In the genomic region with DNA sequence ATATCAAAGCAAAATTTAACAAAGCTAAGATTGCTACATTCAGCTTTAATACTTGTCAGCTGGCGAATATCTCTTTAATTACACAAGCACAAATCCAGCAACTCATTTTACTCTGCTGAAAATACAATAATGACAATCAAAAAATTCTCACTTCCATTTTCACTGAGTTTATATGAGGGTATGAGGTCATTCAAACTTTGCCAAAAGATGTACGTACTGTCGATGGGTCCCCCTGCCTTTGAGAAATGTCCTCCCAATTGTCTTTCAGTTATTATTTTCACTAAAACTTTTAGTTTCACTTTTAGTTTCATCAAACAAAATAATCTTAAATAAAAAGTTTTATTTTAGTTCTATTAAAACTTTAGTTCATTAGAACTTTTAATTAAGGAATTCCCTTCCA, we compare ENCODE assay signal across 29 cellular contexts.
DNase-seq lines count a peak whose midpoint lies in the region; ATAC-seq, FAIRE-seq and TF ChIP-seq lines count a peak whose summit lies in the region.
"Had no signal": no experiment of that assay in that cellular context is flagged by ENCODE, and none has a peak within 500 bp of the region (broad histone marks: within the 10 kb centered on the region; RNA-seq: fewer than 3 reads in every experiment).

No MANE protein-coding gene starts in this region.

- H3K9ac ChIP-seq in Karpas-422 (ENCODE audit: low read length) (no peak overlapping the region), GM12878 (ENCODE audit: control insufficient read depth, insufficient read depth, low read length) (no peak overlapping the region)
- H3K9ac ChIP-seq: parathyroid adenoma had no signal

- H3K36me3 Mint-ChIP-seq in activated CD4-positive, alpha-beta T cell treated with anti-CD3 and anti-CD28 coated beads, Interleukin-2, amount 10 ng/mL, durations not matched to agents 7 days and 5 days (ENCODE audit: low read depth): no peaks in the 10 kb centered on the region
- no peaks in the 10 kb centered on the region for H3K36me3 Mint-ChIP-seq in activated CD4-positive, alpha-beta T cell treated with anti-CD3 and anti-CD28 coated beads for 36 hours (ENCODE audit: low read depth)
- peaks cover 15% of the 10 kb centered on the region for H3K36me3 Mint-ChIP-seq in natural killer cell treated with Interleukin-12 subunit alpha and Interleukin-12 subunit beta and Interleukin-15 and Interleukin-18, amount 100 ng/mL, for 72 hours
- H3K36me3 Mint-ChIP-seq: brain; CD8-positive, alpha-beta T cell; type B pancreatic cell had no signal

- peak overlapping the region; percentile 16 for H3K4me3 Mint-ChIP-seq in activated CD4-positive, alpha-beta T cell treated with anti-CD3 and anti-CD28 coated beads, Interleukin-2, amount 10 ng/mL, durations not matched to agents 7 days and 5 days
- H3K4me3 Mint-ChIP-seq in activated CD4-positive, alpha-beta T cell treated with anti-CD3 and anti-CD28 coated beads for 36 hours: no peak overlapping the region
- peak overlapping the region; percentile 63 for H3K4me3 Mint-ChIP-seq in natural killer cell treated with Interleukin-12 subunit alpha and Interleukin-12 subunit beta and Interleukin-15 and Interleukin-18, amount 100 ng/mL, for 72 hours
- H3K4me3 Mint-ChIP-seq: activated naive CD4-positive, alpha-beta T cell treated with anti-CD3 and anti-CD28 coated beads for 36 hours; brain; CD8-positive, alpha-beta T cell; neural crest cell; type B pancreatic cell had no signal

- no peak overlapping the region for H2AFZ ChIP-seq in Karpas-422 (ENCODE audit: low read length)
- no peak overlapping the region for H2AFZ ChIP-seq in GM12878 (ENCODE audit: control insufficient read depth, low read depth, low read length)
- H2AFZ ChIP-seq: parathyroid adenoma had no signal

- peaks cover 5% of the 10 kb centered on the region for H3K4me1 Mint-ChIP-seq in activated CD4-positive, alpha-beta T cell treated with anti-CD3 and anti-CD28 coated beads, Interleukin-2, amount 10 ng/mL, durations not matched to agents 7 days and 5 days
- peaks cover 2% of the 10 kb centered on the region for H3K4me1 Mint-ChIP-seq in activated CD4-positive, alpha-beta T cell treated with anti-CD3 and anti-CD28 coated beads for 36 hours
- H3K4me1 Mint-ChIP-seq in natural killer cell treated with Interleukin-12 subunit alpha and Interleukin-12 subunit beta and Interleukin-15 and Interleukin-18, amount 100 ng/mL, for 72 hours (ENCODE audit: low read depth in 2 of 2): peaks cover 30 to 36% of the 10 kb centered on the region in 2 donors
- H3K4me1 Mint-ChIP-seq: neural crest cell had no signal

- CTCF ChIA-PET in activated CD4-positive, alpha-beta T cell treated with anti-CD3 and anti-CD28 coated beads, Interleukin-2, amount 10 ng/mL, durations not matched to agents 7 days and 5 days (lab: Charles Lee): no interaction called here
- CTCF ChIA-PET in activated CD4-positive, alpha-beta T cell treated with anti-CD3 and anti-CD28 coated beads for 36 hours (lab: Charles Lee): interaction anchor here (0.5 kb wide), 1 partner anchor 798 kb away, joined by 5 read pairs; no protein-coding TSS in a partner anchor
- CTCF ChIA-PET in GM12878 (lab: Yijun Ruan, JAX): no interaction called here

- no peak for DNase-seq in activated CD4-positive, alpha-beta T cell treated with anti-CD3 and anti-CD28 coated beads, Interleukin-2, amount 10 ng/mL, durations not matched to agents 7 days and 5 days
- DNase-seq in activated CD4-positive, alpha-beta T cell treated with anti-CD3 and anti-CD28 coated beads for 36 hours: no peak
- no peak for DNase-seq in Karpas-422
- no peak for DNase-seq in GM12878 (ENCODE audit: low read depth, low spot score)
- no peak for DNase-seq in natural killer cell treated with Interleukin-12 subunit alpha and Interleukin-12 subunit beta and Interleukin-15 and Interleukin-18, amount 100 ng/mL, for 72 hours (ENCODE audit: low spot score)
- no peak for DNase-seq in NCI-H748 (lab: John Stamatoyannopoulos, UW; ENCODE audit: unreplicated experiment)
- no peak for DNase-seq in NCI-H2171 (lab: John Stamatoyannopoulos, UW)
- DNase-seq in T-helper 9 cell: no peak
- DNase-seq: activated CD4-positive, alpha-beta T cell treated with anti-CD3 and anti-CD28 coated beads, Interleukin-2, amount 50 U/mL, for 4 hours; activated CD4-positive, CD25-positive, alpha-beta regulatory T cell; activated naive CD4-positive, alpha-beta T cell treated with anti-CD3 and anti-CD28 coated beads for 36 hours; AML-193; CD8-positive, alpha-beta T cell; DMS 273 treated with DMSO at 0.1 percent for 48 hours; left colon; NCI-H1092 treated with DMSO at 0.1 percent for 48 hours; NCI-H1694 treated with DMSO at 0.1 percent for 48 hours; NCI-H446 treated with DMSO at 0.1 percent for 48 hours; stimulated activated naive CD4-positive, alpha-beta T cell had no signal

- no peaks in the 10 kb centered on the region for H3K36me3 ChIP-seq in Karpas-422 (ENCODE audit: insufficient read depth, low read length)
- no peaks in the 10 kb centered on the region for H3K36me3 ChIP-seq in GM12878 (ENCODE audit: control insufficient read depth in 2 of 2, insufficient read depth in 2 of 2, low read length in 1 of 2)

- no peaks in the 10 kb centered on the region for H3K9me3 ChIP-seq in Karpas-422 (ENCODE audit: low read length)
- H3K9me3 ChIP-seq in GM12878 (replicated peaks; ENCODE audit: control insufficient read depth, insufficient read depth, low read length): no peaks in the 10 kb centered on the region

- WGBS in GM12878 (ENCODE audit: insufficient coverage, insufficient replicate concordance, low lambda C conversion rate, missing lambda C conversion rate): 56% methylated on average over 3 of the region's 3 CpGs

- no peak overlapping the region for H3K27ac ChIP-seq in Karpas-422 (ENCODE audit: low read length)
- no peak overlapping the region for H3K27ac ChIP-seq in GM12878 (ENCODE audit: control insufficient read depth, insufficient read depth)
- H3K27ac ChIP-seq: 22Rv1, parathyroid adenoma, SK-N-MC had no signal

- ATAC-seq in activated CD4-positive, alpha-beta T cell treated with anti-CD3 and anti-CD28 coated beads for 36 hours: no peak
- peak; percentile 33; the same call in 1 of the 3 replicates for ATAC-seq in GM12878
- ATAC-seq in natural killer cell treated with Interleukin-12 subunit alpha and Interleukin-12 subunit beta and Interleukin-15 and Interleukin-18, amount 100 ng/mL, for 72 hours: no peak
- ATAC-seq: CD8-positive, alpha-beta T cell; left colon had no signal

- SMC1A ChIA-PET in GM12878 (lab: Charles Lee; ENCODE audit: uncharacterized antibody, unreplicated experiment): no interaction called here

- H3K4me3 ChIP-seq in Karpas-422 (ENCODE audit: low read length) (peak overlapping the region; percentile 29; the same call in 1 of the 2 replicates), GM12878 (no peak overlapping the region)
- H3K4me3 ChIP-seq: SK-N-MC, smooth muscle cell had no signal

- TF ChIP-seq RAD21 in GM12878 (IDR thresholded peaks at IDR 0.05; ENCODE audit: insufficient read depth, low read depth, low read length): no peak

- H3K27ac Mint-ChIP-seq in activated CD4-positive, alpha-beta T cell treated with anti-CD3 and anti-CD28 coated beads, Interleukin-2, amount 10 ng/mL, durations not matched to agents 7 days and 5 days: no peak overlapping the region
- H3K27ac Mint-ChIP-seq in activated CD4-positive, alpha-beta T cell treated with anti-CD3 and anti-CD28 coated beads for 36 hours: no peak overlapping the region
- H3K27ac Mint-ChIP-seq in natural killer cell treated with Interleukin-12 subunit alpha and Interleukin-12 subunit beta and Interleukin-15 and Interleukin-18, amount 100 ng/mL, for 72 hours: peak overlapping the region in 1 of 2 donors; percentile 23
- H3K27ac Mint-ChIP-seq: activated naive CD4-positive, alpha-beta T cell treated with anti-CD3 and anti-CD28 coated beads for 36 hours; brain; CD8-positive, alpha-beta T cell; type B pancreatic cell had no signal

- no TSS peak for BruUV-seq in GM12878 (replicated peaks; lab: Mats Ljungman, UMichigan)

- H3K27me3 ChIP-seq in Karpas-422 (ENCODE audit: low read length): no peaks in the 10 kb centered on the region
- no peaks in the 10 kb centered on the region for H3K27me3 ChIP-seq in GM12878 (replicated peaks in 1 of 2; ENCODE audit: control insufficient read depth in 2 of 2, insufficient read depth in 2 of 2, low read length in 1 of 2)

- POLR2A ChIA-PET in activated CD4-positive, alpha-beta T cell treated with anti-CD3 and anti-CD28 coated beads, Interleukin-2, amount 10 ng/mL, durations not matched to agents 7 days and 5 days (lab: Charles Lee): no interaction called here
- POLR2A ChIA-PET in activated CD4-positive, alpha-beta T cell treated with anti-CD3 and anti-CD28 coated beads for 36 hours (lab: Charles Lee): no interaction called here
- POLR2A ChIA-PET in GM12878 (lab: Charles Lee): no interaction called here

- H3K4me2 ChIP-seq in Karpas-422 (ENCODE audit: low read depth, low read length, poor library complexity, severe bottlenecking) (peak overlapping the region; percentile 49), GM12878 (ENCODE audit: control insufficient read depth, insufficient read depth) (no peak overlapping the region)
- H3K4me2 ChIP-seq: smooth muscle cell had no signal

- RAD21 ChIA-PET in GM12878 (lab: Charles Lee; ENCODE audit: unreplicated experiment): no interaction called here

- H3K79me2 ChIP-seq in Karpas-422 (ENCODE audit: low read length) (no peaks in the 10 kb centered on the region), GM12878 (ENCODE audit: control insufficient read depth, insufficient read depth, low read length) (no peaks in the 10 kb centered on the region)
- H3K79me2 ChIP-seq: parathyroid adenoma had no signal

- H3K4me1 ChIP-seq in Karpas-422 (ENCODE audit: low read length): peaks cover 5% of the 10 kb centered on the region
- H3K4me1 ChIP-seq in GM12878 (ENCODE audit: control insufficient read depth, insufficient read depth, low read length): no peaks in the 10 kb centered on the region
- H3K4me1 ChIP-seq: parathyroid adenoma had no signal

- no peaks in the 10 kb centered on the region for H3K9me2 ChIP-seq in Karpas-422 (replicated peaks; ENCODE audit: insufficient read depth, low read length)

- H3K9me3 Mint-ChIP-seq in activated CD4-positive, alpha-beta T cell treated with anti-CD3 and anti-CD28 coated beads, Interleukin-2, amount 10 ng/mL, durations not matched to agents 7 days and 5 days: peaks cover 1% of the 10 kb centered on the region
- no peaks in the 10 kb centered on the region for H3K9me3 Mint-ChIP-seq in activated CD4-positive, alpha-beta T cell treated with anti-CD3 and anti-CD28 coated beads for 36 hours (ENCODE audit: low read depth)
- H3K9me3 Mint-ChIP-seq in natural killer cell treated with Interleukin-12 subunit alpha and Interleukin-12 subunit beta and Interleukin-15 and Interleukin-18, amount 100 ng/mL, for 72 hours: peaks cover 7% of the 10 kb centered on the region
- H3K9me3 Mint-ChIP-seq: activated naive CD4-positive, alpha-beta T cell treated with anti-CD3 and anti-CD28 coated beads for 36 hours had no signal

- no peak for FAIRE-seq in GM12878 (lab: Jason Lieb, UNC)
- FAIRE-seq: endothelial cell of umbilical vein, GM12892, TTC549 had no signal

- TF ChIP-seq EP300 in GM12878 (IDR thresholded peaks at IDR 0.05; ENCODE audit: borderline replicate concordance in 1 of 2, control insufficient read depth in 1 of 2, low read depth in 2 of 2, low read length in 2 of 2): no peak

- intact Hi-C loops in activated CD4-positive, alpha-beta T cell treated with anti-CD3 and anti-CD28 coated beads for 36 hours (cut with DNase I, micrococcal nuclease): no loop called here
- intact Hi-C loops in GM12878 (cut with micrococcal nuclease; ENCODE audit: unreplicated experiment): no loop called here

- no peak for TF ChIP-seq CTCF in GM12878 (IDR thresholded peaks at IDR 0.05 in 2 of 3, conservative IDR thresholded peaks at IDR 0.05 in 1 of 3; ENCODE audit: control insufficient read depth in 2 of 3, extremely low read depth in 1 of 3, insufficient read depth in 1 of 3, low read depth in 3 of 3, low read length in 3 of 3)

- in situ Hi-C loops in GM12878 (cut with MboI): no loop called here

- H4K20me1 ChIP-seq in Karpas-422 (ENCODE audit: insufficient read depth, low read depth, low read length): no peaks in the 10 kb centered on the region
- no peaks in the 10 kb centered on the region for H4K20me1 ChIP-seq in GM12878 (ENCODE audit: control insufficient read depth, insufficient read depth)

- TF ChIP-seq POLR2A in GM12878 (IDR thresholded peaks at IDR 0.05; ENCODE audit: low read depth, low read length): no peak

- no peaks in the 10 kb centered on the region for H3K27me3 Mint-ChIP-seq in activated CD4-positive, alpha-beta T cell treated with anti-CD3 and anti-CD28 coated beads, Interleukin-2, amount 10 ng/mL, durations not matched to agents 7 days and 5 days
- no peaks in the 10 kb centered on the region for H3K27me3 Mint-ChIP-seq in activated CD4-positive, alpha-beta T cell treated with anti-CD3 and anti-CD28 coated beads for 36 hours
- H3K27me3 Mint-ChIP-seq in natural killer cell treated with Interleukin-12 subunit alpha and Interleukin-12 subunit beta and Interleukin-15 and Interleukin-18, amount 100 ng/mL, for 72 hours: no peaks in the 10 kb centered on the region
- H3K27me3 Mint-ChIP-seq: type B pancreatic cell had no signal
